Comparison of ENCODE assay signal across 8 cellular contexts in the genomic region with DNA sequence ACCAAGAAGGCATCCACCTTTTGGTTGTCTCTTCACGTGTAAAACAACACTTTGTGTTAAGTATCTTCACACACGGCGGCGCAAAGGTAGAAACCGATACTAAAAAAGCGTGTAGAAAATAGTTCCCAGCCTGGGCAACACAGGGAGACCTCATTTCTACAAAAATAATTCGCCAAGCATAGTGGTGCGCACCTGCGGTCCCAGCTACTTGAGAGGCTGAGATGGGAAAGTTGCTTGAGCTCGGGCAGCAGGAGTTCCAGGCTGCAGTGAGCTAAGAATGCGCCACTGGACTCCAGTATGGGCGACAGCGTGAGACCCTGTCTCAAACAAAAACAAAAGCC. TPM values are rescaled to one million over a fixed set of nuclear protein-coding genes. Genes with fewer than 3 reads are reported as not detected.
DNase-seq lines count a peak whose midpoint lies in the region; ATAC-seq and TF ChIP-seq lines count a peak whose summit lies in the region.

No MANE protein-coding gene starts in this region.

- H3K27me3 Mint-ChIP-seq in stimulated activated naive B cell treated with anti-CD40 and anti-IgM and Interleukin-4, amounts not matched to agents 10 μg/mL and 1 μg/mL and 100 μg/mL, for 72 hours: no peaks in the 10 kb centered on the region

- H3K4me3 ChIP-seq in WERI-Rb-1 (ENCODE audit: low read depth, low read length) (peak overlapping the region; percentile 94), right cardiac atrium (ENCODE audit: low read length) (peak overlapping the region; percentile 96)

- TF ChIP-seq CTCF in WERI-Rb-1 (IDR thresholded peaks at IDR 0.05; ENCODE audit: low read depth, low read length): no peak

- peaks cover 11% of the 10 kb centered on the region for H3K36me3 ChIP-seq in WERI-Rb-1

- no peaks in the 10 kb centered on the region for H3K9me3 ChIP-seq in WERI-Rb-1 (ENCODE audit: severe bottlenecking)
- no peaks in the 10 kb centered on the region for H3K9me3 ChIP-seq in right cardiac atrium (ENCODE audit: control insufficient read depth, low read length)

- ATAC-seq in GM18868 (IDR thresholded peaks at IDR 0.05; ENCODE audit: unreplicated experiment): peak; percentile 15
- ATAC-seq in HG02884 (IDR thresholded peaks at IDR 0.05; ENCODE audit: unreplicated experiment): peak; percentile 18
- ATAC-seq in right cardiac atrium: peak; percentile 50 to 61
- ATAC-seq in stimulated activated naive B cell treated with anti-CD40 and anti-IgM and Interleukin-4, amounts not matched to agents 10 μg/mL and 1 μg/mL and 100 μg/mL, for 72 hours (replicated peaks): peak; percentile 23 to 26

- intact Hi-C loops in right cardiac atrium (cut with DNase I): loop anchor here (5.0 to 10.0 kb wide), 3 partner anchors 70 to 263 kb away; partner anchors contain the start of genes TPP2 (in 2 of the 4) and TEX30 (in 1 of the 4)

- H3K27ac ChIP-seq in WERI-Rb-1 (peak overlapping the region; percentile 87), right cardiac atrium (ENCODE audit: low read length) (peak overlapping the region; percentile 100)

- H3K27ac Mint-ChIP-seq in stimulated activated naive B cell treated with anti-CD40 and anti-IgM and Interleukin-4, amounts not matched to agents 10 μg/mL and 1 μg/mL and 100 μg/mL, for 72 hours: peak overlapping the region; percentile 98

- H3K4me1 ChIP-seq in right cardiac atrium (ENCODE audit: control insufficient read depth, insufficient read depth, low read length): peaks cover 2% of the 10 kb centered on the region

- DNase-seq in WERI-Rb-1: no peak
- DNase-seq in right cardiac atrium: no peak
- no peak for DNase-seq in stimulated activated naive B cell treated with anti-CD40 and anti-IgM and Interleukin-4, amounts not matched to agents 10 μg/mL and 1 μg/mL and 100 μg/mL, for 72 hours
- DNase-seq in 8988T: no peak
- DNase-seq in NCI-H1417 (lab: John Stamatoyannopoulos, UW): no peak
- DNase-seq in SKM-1 (lab: John Stamatoyannopoulos, UW; ENCODE audit: unreplicated experiment): no peak

- H3K9me3 Mint-ChIP-seq in stimulated activated naive B cell treated with anti-CD40 and anti-IgM and Interleukin-4, amounts not matched to agents 10 μg/mL and 1 μg/mL and 100 μg/mL, for 72 hours: no peaks in the 10 kb centered on the region

- WGBS in right cardiac atrium: 1% methylated on average over 13 of the region's 13 CpGs

- H3K27me3 ChIP-seq in WERI-Rb-1 (ENCODE audit: insufficient read depth, low read depth, severe bottlenecking): no peaks in the 10 kb centered on the region
- H3K27me3 ChIP-seq in right cardiac atrium (ENCODE audit: control insufficient read depth, insufficient read depth): no peaks in the 10 kb centered on the region

- H3K4me3 Mint-ChIP-seq in stimulated activated naive B cell treated with anti-CD40 and anti-IgM and Interleukin-4, amounts not matched to agents 10 μg/mL and 1 μg/mL and 100 μg/mL, for 72 hours: peak overlapping the region; percentile 94 to 99

- peaks cover 5 to 9% of the 10 kb centered on the region in 2 donors for H3K36me3 Mint-ChIP-seq in stimulated activated naive B cell treated with anti-CD40 and anti-IgM and Interleukin-4, amounts not matched to agents 10 μg/mL and 1 μg/mL and 100 μg/mL, for 72 hours

- H3K4me1 Mint-ChIP-seq in stimulated activated naive B cell treated with anti-CD40 and anti-IgM and Interleukin-4, amounts not matched to agents 10 μg/mL and 1 μg/mL and 100 μg/mL, for 72 hours: peaks cover 20 to 31% of the 10 kb centered on the region in 2 donors

RNA-seq across cellular contexts. Expression of gene ERCC5, which starts 0.6 kb away (rescaled TPM):
- 10 to 100 TPM; 28.6 to 34.4 (median 30.6) TPM for total RNA-seq in right cardiac atrium
- 28.4 TPM for polyA plus RNA-seq in right cardiac atrium

RNA-seq across cellular contexts. Expression of gene BIVM, which starts 46.3 kb away (rescaled TPM):
- 10 to 100 TPM; 25.5 to 43.2 (median 40.2) TPM for total RNA-seq in right cardiac atrium
- polyA plus RNA-seq in right cardiac atrium: 22.7 TPM

RNA-seq across cellular contexts. Expression of gene POGLUT2, which starts 46.5 kb away (rescaled TPM):
- 1 to 10 TPM; 2.7 to 5.5 (median 4.8) TPM for total RNA-seq in right cardiac atrium
- 3.6 TPM for polyA plus RNA-seq in right cardiac atrium
